ENCODE assay signal across 19 cellular contexts in genomic region chr2:43708178-43708577, GRCh38. TPM values are rescaled to one million over a fixed set of nuclear protein-coding genes. Genes with fewer than 3 reads are reported as not detected.
"Had no signal": no experiment of that assay in that cellular context is flagged by ENCODE, and none has a peak within 500 bp of the region (broad histone marks: within the 10 kb centered on the region; RNA-seq: fewer than 3 reads in every experiment).

No MANE protein-coding gene starts in this region.

- DNase-seq: activated CD4-positive, alpha-beta T cell treated with anti-CD3 and anti-CD28 coated beads for 4 hours; activated CD8-positive, alpha-beta memory T cell treated with anti-CD3 and anti-CD28 coated beads, Interleukin-2, amount 50 U/mL, for 48 hours; activated CD8-positive, alpha-beta T cell treated with anti-CD3 and anti-CD28 coated beads, Interleukin-2, amount 10 ng/mL, durations not matched to agents 7 days and 5 days; activated naive CD4-positive, alpha-beta T cell treated with anti-CD3 and anti-CD28 coated beads for 36 hours; central memory CD4-positive, alpha-beta T cell; glutamatergic neuron; natural killer cell; nucleus accumbens; right cardiac atrium; spleen; stimulated activated CD4-positive, alpha-beta T cell treated with anti-CD3 and anti-CD28 coated beads, Interleukin-2, amount 100 ng/mL, for 24 hours; stimulated activated naive B cell treated with anti-CD40 and anti-IgM and Interleukin-4, amounts not matched to agents 10 μg/mL and 1 μg/mL and 100 μg/mL, for 72 hours; substantia nigra; T-helper 9 cell; upper lobe of left lung; WERI-Rb-1 had no signal

- H3K9me3 Mint-ChIP-seq: activated naive CD4-positive, alpha-beta T cell treated with anti-CD3 and anti-CD28 coated beads for 36 hours; dendritic cell treated with granulocyte-macrophage colony-stimulating factor and Interleukin-4, amounts not matched to agents 40 ng/mL and 50 ng/mL, for 4 days; natural killer cell; stimulated activated naive B cell treated with anti-CD40 and anti-IgM and Interleukin-4, amounts not matched to agents 10 μg/mL and 1 μg/mL and 100 μg/mL, for 72 hours had no signal

- ATAC-seq: activated CD8-positive, alpha-beta T cell treated with anti-CD3 and anti-CD28 coated beads, Interleukin-2, amount 10 ng/mL, durations not matched to agents 7 days and 5 days; natural killer cell; right cardiac atrium; stimulated activated naive B cell treated with anti-CD40 and anti-IgM and Interleukin-4, amounts not matched to agents 10 μg/mL and 1 μg/mL and 100 μg/mL, for 72 hours had no signal

- H3K9me3 ChIP-seq: spleen, upper lobe of left lung had no signal

- H3K4me3 Mint-ChIP-seq: activated CD8-positive, alpha-beta T cell treated with anti-CD3 and anti-CD28 coated beads, Interleukin-2, amount 10 ng/mL, durations not matched to agents 7 days and 5 days; activated naive CD4-positive, alpha-beta T cell treated with anti-CD3 and anti-CD28 coated beads for 36 hours; dendritic cell treated with granulocyte-macrophage colony-stimulating factor and Interleukin-4, amounts not matched to agents 40 ng/mL and 50 ng/mL, for 4 days; natural killer cell; stimulated activated naive B cell treated with anti-CD40 and anti-IgM and Interleukin-4, amounts not matched to agents 10 μg/mL and 1 μg/mL and 100 μg/mL, for 72 hours had no signal

- H3K36me3 Mint-ChIP-seq: natural killer cell; stimulated activated naive B cell treated with anti-CD40 and anti-IgM and Interleukin-4, amounts not matched to agents 10 μg/mL and 1 μg/mL and 100 μg/mL, for 72 hours had no signal

- H3K27ac Mint-ChIP-seq: activated CD8-positive, alpha-beta T cell treated with anti-CD3 and anti-CD28 coated beads, Interleukin-2, amount 10 ng/mL, durations not matched to agents 7 days and 5 days; activated naive CD4-positive, alpha-beta T cell treated with anti-CD3 and anti-CD28 coated beads for 36 hours; dendritic cell treated with granulocyte-macrophage colony-stimulating factor and Interleukin-4, amounts not matched to agents 40 ng/mL and 50 ng/mL, for 4 days; natural killer cell; stimulated activated naive B cell treated with anti-CD40 and anti-IgM and Interleukin-4, amounts not matched to agents 10 μg/mL and 1 μg/mL and 100 μg/mL, for 72 hours had no signal

- H3K4me1 Mint-ChIP-seq: natural killer cell; stimulated activated naive B cell treated with anti-CD40 and anti-IgM and Interleukin-4, amounts not matched to agents 10 μg/mL and 1 μg/mL and 100 μg/mL, for 72 hours had no signal

- H3K36me3 ChIP-seq: WERI-Rb-1 had no signal

- H3K4me3 ChIP-seq: spleen, upper lobe of left lung had no signal

- H3K27me3 ChIP-seq: spleen, upper lobe of left lung had no signal

- H3K27ac ChIP-seq: WERI-Rb-1 had no signal

RNA-seq across cellular contexts. Expression of gene C1GALT1C1L, which starts 31.9 kb away (rescaled TPM):
- total RNA-seq: activated CD8-positive, alpha-beta T cell treated with anti-CD3 and anti-CD28 coated beads, Interleukin-2, amount 10 ng/mL, durations not matched to agents 7 days and 5 days; activated naive CD4-positive, alpha-beta T cell treated with anti-CD3 and anti-CD28 coated beads for 36 hours; lung microvascular endothelial cell; mononuclear cell; natural killer cell had no signal
